ENCODE assay signal across 1 cellular context in genomic region chr5:34007675-34008600, GRCh38.
TF ChIP-seq lines count a peak whose summit lies in the region.

AMACR (minus strand) TSS chr5:34008050; CDS start chr5:34008019, 31 bp downstream.

TF ChIP-seq in HepG2, 621 proteins besides CTCF, POLR2A, EP300 and RAD21 (continued from another document and continues in another):
- TF ChIP-seq RBFOX2 (IDR thresholded peaks at IDR 0.05; ENCODE audit: low read depth, low read length) (peak; percentile 99), HIVEP1 (CRISPR knock-in tag; IDR thresholded peaks at IDR 0.05) (peak; percentile 62), MTA3 (CRISPR knock-in tag; IDR thresholded peaks at IDR 0.05) (no peak), CEBPB (IDR thresholded peaks at IDR 0.05; ENCODE audit: borderline replicate concordance, low read depth, low read length) (peak; percentile 87), NFYC (CRISPR knock-in tag; IDR thresholded peaks at IDR 0.05) (no peak), TEF (CRISPR knock-in tag; IDR thresholded peaks at IDR 0.05) (peak; percentile 62; the same call in 1 of the 2 replicates), ATRX (CRISPR knock-in tag; IDR thresholded peaks at IDR 0.05; ENCODE audit: borderline replicate concordance) (no peak), ZNF746 (CRISPR knock-in tag; IDR thresholded peaks at IDR 0.05) (peak; percentile 62; the same call in 1 of the 2 replicates), LRRFIP1 (CRISPR knock-in tag; conservative IDR thresholded peaks at IDR 0.05) (no peak), ZNF30 (CRISPR knock-in tag; IDR thresholded peaks at IDR 0.05) (peak; percentile 75), ZNF615 (CRISPR knock-in tag; IDR thresholded peaks at IDR 0.05; ENCODE audit: borderline replicate concordance) (no peak), ZFX (CRISPR knock-in tag; IDR thresholded peaks at IDR 0.05; ENCODE audit: low read depth) (peak; percentile 91; the same call in 1 of the 2 replicates), NFE2L1 (CRISPR knock-in tag; IDR thresholded peaks at IDR 0.05; ENCODE audit: borderline replicate concordance) (no peak), ZNF468 (CRISPR knock-in tag; IDR thresholded peaks at IDR 0.05) (peak; percentile 96), EEA1 (CRISPR knock-in tag; IDR thresholded peaks at IDR 0.05; ENCODE audit: borderline replicate concordance) (peak; percentile 72; the same call in 1 of the 2 replicates), MIER2 (CRISPR knock-in tag; IDR thresholded peaks at IDR 0.05) (no peak; the same call in 1 of the 2 replicates), ZC3H4 (CRISPR knock-in tag; IDR thresholded peaks at IDR 0.05; ENCODE audit: borderline replicate concordance) (no peak), SRSF9 (IDR thresholded peaks at IDR 0.05; ENCODE audit: borderline replicate concordance, insufficient read depth, low read depth, low read length, poor library complexity, severe bottlenecking) (no peak), SCMH1 (CRISPR knock-in tag; IDR thresholded peaks at IDR 0.05; ENCODE audit: borderline replicate concordance) (no peak), IRF2 (CRISPR knock-in tag; IDR thresholded peaks at IDR 0.05) (peak; percentile 19; the same call in 1 of the 2 replicates), REST (IDR thresholded peaks at IDR 0.05; ENCODE audit: borderline replicate concordance in 1 of 2, low read depth in 1 of 2, low read length in 2 of 2) (peak in 1 of 2 experiments; percentile 56; a peak in 2 of 4 replicates), ZNF235 (CRISPR knock-in tag; IDR thresholded peaks at IDR 0.05; ENCODE audit: borderline replicate concordance) (0 out of 2 replicates have a peak, but pooled peaks have one; percentile 28), ZNF318 (CRISPR knock-in tag; IDR thresholded peaks at IDR 0.05) (0 out of 2 replicates have a peak, but pooled peaks have one; percentile 62), NCOA5 (CRISPR knock-in tag; IDR thresholded peaks at IDR 0.05) (no peak), RARA (CRISPR knock-in tag; IDR thresholded peaks at IDR 0.05) (peak; percentile 63; the same call in 1 of the 2 replicates), ZNF598 (CRISPR knock-in tag; IDR thresholded peaks at IDR 0.05; ENCODE audit: borderline replicate concordance) (peak; percentile 78; the same call in 1 of the 2 replicates), KLF9 (CRISPR knock-in tag; IDR thresholded peaks at IDR 0.05; ENCODE audit: low read depth) (0 out of 2 replicates have a peak, but pooled peaks have one; percentile 2), ZSCAN21 (CRISPR knock-in tag; IDR thresholded peaks at IDR 0.05; ENCODE audit: borderline replicate concordance) (peak; percentile 96), TMF1 (CRISPR knock-in tag; IDR thresholded peaks at IDR 0.05; ENCODE audit: low read depth) (no peak), GPN1 (CRISPR knock-in tag; IDR thresholded peaks at IDR 0.05; ENCODE audit: borderline replicate concordance) (0 out of 2 replicates have a peak, but pooled peaks have one; percentile 31), HNRNPL (IDR thresholded peaks at IDR 0.05; ENCODE audit: low read depth, low read length) (peak; percentile 85), ZSCAN20 (CRISPR knock-in tag; IDR thresholded peaks at IDR 0.05; ENCODE audit: borderline replicate concordance) (0 out of 2 replicates have a peak, but pooled peaks have one; percentile 17), PPARG (CRISPR knock-in tag; conservative IDR thresholded peaks at IDR 0.05) (no peak), ZNF335 (CRISPR knock-in tag; IDR thresholded peaks at IDR 0.05) (no peak; the same call in 1 of the 2 replicates), ZNF672 (CRISPR knock-in tag; IDR thresholded peaks at IDR 0.05) (no peak)
- TF ChIP-seq, protein P1, sequence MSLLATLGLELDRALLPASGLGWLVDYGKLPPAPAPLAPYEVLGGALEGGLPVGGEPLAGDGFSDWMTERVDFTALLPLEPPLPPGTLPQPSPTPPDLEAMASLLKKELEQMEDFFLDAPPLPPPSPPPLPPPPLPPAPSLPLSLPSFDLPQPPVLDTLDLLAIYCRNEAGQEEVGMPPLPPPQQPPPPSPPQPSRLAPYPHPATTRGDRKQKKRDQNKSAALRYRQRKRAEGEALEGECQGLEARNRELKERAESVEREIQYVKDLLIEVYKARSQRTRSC (CRISPR knock-in tag; IDR thresholded peaks at IDR 0.05; ENCODE audit: low read depth) = peak; percentile 40; the same call in 1 of the 2 replicates
- TF ChIP-seq, protein P2, sequence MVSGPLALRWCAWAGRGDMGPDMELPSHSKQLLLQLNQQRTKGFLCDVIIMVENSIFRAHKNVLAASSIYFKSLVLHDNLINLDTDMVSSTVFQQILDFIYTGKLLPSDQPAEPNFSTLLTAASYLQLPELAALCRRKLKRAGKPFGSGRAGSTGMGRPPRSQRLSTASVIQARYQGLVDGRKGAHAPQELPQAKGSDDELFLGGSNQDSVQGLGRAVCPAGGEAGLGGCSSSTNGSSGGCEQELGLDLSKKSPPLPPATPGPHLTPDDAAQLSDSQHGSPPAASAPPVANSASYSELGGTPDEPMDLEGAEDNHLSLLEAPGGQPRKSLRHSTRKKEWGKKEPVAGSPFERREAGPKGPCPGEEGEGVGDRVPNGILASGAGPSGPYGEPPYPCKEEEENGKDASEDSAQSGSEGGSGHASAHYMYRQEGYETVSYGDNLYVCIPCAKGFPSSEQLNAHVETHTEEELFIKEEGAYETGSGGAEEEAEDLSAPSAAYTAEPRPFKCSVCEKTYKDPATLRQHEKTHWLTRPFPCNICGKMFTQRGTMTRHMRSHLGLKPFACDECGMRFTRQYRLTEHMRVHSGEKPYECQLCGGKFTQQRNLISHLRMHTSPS (CRISPR knock-in tag; IDR thresholded peaks at IDR 0.05; ENCODE audit: low read depth) = peak; percentile 71; the same call in 1 of the 2 replicates
- TF ChIP-seq, protein P3, sequence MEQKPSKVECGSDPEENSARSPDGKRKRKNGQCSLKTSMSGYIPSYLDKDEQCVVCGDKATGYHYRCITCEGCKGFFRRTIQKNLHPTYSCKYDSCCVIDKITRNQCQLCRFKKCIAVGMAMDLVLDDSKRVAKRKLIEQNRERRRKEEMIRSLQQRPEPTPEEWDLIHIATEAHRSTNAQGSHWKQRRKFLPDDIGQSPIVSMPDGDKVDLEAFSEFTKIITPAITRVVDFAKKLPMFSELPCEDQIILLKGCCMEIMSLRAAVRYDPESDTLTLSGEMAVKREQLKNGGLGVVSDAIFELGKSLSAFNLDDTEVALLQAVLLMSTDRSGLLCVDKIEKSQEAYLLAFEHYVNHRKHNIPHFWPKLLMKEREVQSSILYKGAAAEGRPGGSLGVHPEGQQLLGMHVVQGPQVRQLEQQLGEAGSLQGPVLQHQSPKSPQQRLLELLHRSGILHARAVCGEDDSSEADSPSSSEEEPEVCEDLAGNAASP (CRISPR knock-in tag; IDR thresholded peaks at IDR 0.05; ENCODE audit: borderline replicate concordance) = peak; percentile 49; the same call in 1 of the 2 replicates
- TF ChIP-seq, protein P4, sequence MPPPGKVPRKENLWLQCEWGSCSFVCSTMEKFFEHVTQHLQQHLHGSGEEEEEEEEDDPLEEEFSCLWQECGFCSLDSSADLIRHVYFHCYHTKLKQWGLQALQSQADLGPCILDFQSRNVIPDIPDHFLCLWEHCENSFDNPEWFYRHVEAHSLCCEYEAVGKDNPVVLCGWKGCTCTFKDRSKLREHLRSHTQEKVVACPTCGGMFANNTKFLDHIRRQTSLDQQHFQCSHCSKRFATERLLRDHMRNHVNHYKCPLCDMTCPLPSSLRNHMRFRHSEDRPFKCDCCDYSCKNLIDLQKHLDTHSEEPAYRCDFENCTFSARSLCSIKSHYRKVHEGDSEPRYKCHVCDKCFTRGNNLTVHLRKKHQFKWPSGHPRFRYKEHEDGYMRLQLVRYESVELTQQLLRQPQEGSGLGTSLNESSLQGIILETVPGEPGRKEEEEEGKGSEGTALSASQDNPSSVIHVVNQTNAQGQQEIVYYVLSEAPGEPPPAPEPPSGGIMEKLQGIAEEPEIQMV (CRISPR knock-in tag; IDR thresholded peaks at IDR 0.05; ENCODE audit: low read depth) = no peak; the same call in 1 of the 2 replicates
